In genomic region chr9:93084471-93084881, GRCh38 we compare ENCODE assay signal across 23 cellular contexts. TPM values are rescaled to one million over a fixed set of nuclear protein-coding genes. Genes with fewer than 3 reads are reported as not detected.
DNase-seq lines count a peak whose midpoint lies in the region; ATAC-seq and TF ChIP-seq lines count a peak whose summit lies in the region.
"Had no signal": no experiment of that assay in that cellular context is flagged by ENCODE, and none has a peak within 500 bp of the region (broad histone marks: within the 10 kb centered on the region; RNA-seq: fewer than 3 reads in every experiment).

No MANE protein-coding gene starts in this region.

- no peak for ATAC-seq in HG02938 (IDR thresholded peaks at IDR 0.05; ENCODE audit: unreplicated experiment)
- ATAC-seq: gastroesophageal sphincter; stimulated activated naive B cell treated with anti-CD40 and anti-IgM and Interleukin-4, amounts not matched to agents 10 μg/mL and 1 μg/mL and 100 μg/mL, for 72 hours had no signal

- intact Hi-C loops in CD4-positive, alpha-beta memory T cell (cut with micrococcal nuclease): no loop called here
- intact Hi-C loops in colonic mucosa (cut with DNase I) (no loop called here), posterior vena cava (cut with DNase I) (no loop called here)

- H3K27me3 Mint-ChIP-seq in activated CD4-positive, alpha-beta T cell treated with anti-CD3 and anti-CD28 coated beads, Interleukin-2, amount 10 ng/mL, durations not matched to agents 7 days and 5 days: no peaks in the 10 kb centered on the region
- no peaks in the 10 kb centered on the region for H3K27me3 Mint-ChIP-seq in CD4-positive, alpha-beta memory T cell
- H3K27me3 Mint-ChIP-seq: B cell; stimulated activated naive B cell treated with anti-CD40 and anti-IgM and Interleukin-4, amounts not matched to agents 10 μg/mL and 1 μg/mL and 100 μg/mL, for 72 hours had no signal

- TF ChIP-seq CTCF in colonic mucosa (IDR thresholded peaks at IDR 0.05): no peak

- H3K36me3 ChIP-seq in CD4-positive, alpha-beta memory T cell (ENCODE audit: insufficient read depth, low read length): peaks cover 49% of the 10 kb centered on the region
- H3K36me3 ChIP-seq in colonic mucosa: no peaks in the 10 kb centered on the region
- H3K36me3 ChIP-seq: breast epithelium, esophagus muscularis mucosa, gastroesophageal sphincter, neural progenitor cell, transverse colon had no signal

- no peak overlapping the region for H3K9ac ChIP-seq in colonic mucosa (ENCODE audit: low read depth in 2 of 2, low read length in 2 of 2)
- H3K9ac ChIP-seq: neural progenitor cell had no signal

- peak overlapping the region; percentile 55 for H3K27ac ChIP-seq in CD4-positive, alpha-beta memory T cell (ENCODE audit: low read depth, low read length)
- H3K27ac ChIP-seq in colonic mucosa: no peak overlapping the region
- H3K27ac ChIP-seq: breast epithelium, esophagus muscularis mucosa, gastroesophageal sphincter, neural progenitor cell, transverse colon had no signal

- DNase-seq in activated CD4-positive, alpha-beta T cell treated with anti-CD3 and anti-CD28 coated beads, Interleukin-2, amount 10 ng/mL, durations not matched to agents 7 days and 5 days: no peak
- DNase-seq in activated CD4-positive, alpha-beta T cell treated with anti-CD3 and anti-CD28 coated beads, Interleukin-2, amount 50 U/mL, for 48 hours: no peak
- DNase-seq in CD4-positive, alpha-beta memory T cell: no peak
- DNase-seq in colonic mucosa (peak; percentile 12), posterior vena cava (ENCODE audit: low spot score) (peak; percentile 60), cerebellar nuclear complex (lab: John Stamatoyannopoulos, UW) (no peak), NCI-H226 (no peak)
- DNase-seq: activated CD4-positive, alpha-beta T cell treated with anti-CD3 and anti-CD28 coated beads for 48 hours; Kasumi-1; NCI-H1105; NCI-H2081; RPMI8226; stimulated activated naive B cell treated with anti-CD40 and anti-IgM and Interleukin-4, amounts not matched to agents 10 μg/mL and 1 μg/mL and 100 μg/mL, for 72 hours; transverse colon had no signal

- H3K27me3 ChIP-seq in CD4-positive, alpha-beta memory T cell (ENCODE audit: insufficient read depth, low read length): no peaks in the 10 kb centered on the region
- no peaks in the 10 kb centered on the region for H3K27me3 ChIP-seq in colonic mucosa
- H3K27me3 ChIP-seq: breast epithelium, esophagus muscularis mucosa, gastroesophageal sphincter, neural progenitor cell, transverse colon had no signal

- peaks cover 31% of the 10 kb centered on the region for H3K4me1 ChIP-seq in CD4-positive, alpha-beta memory T cell (ENCODE audit: insufficient read depth, low read length)
- no peaks in the 10 kb centered on the region for H3K4me1 ChIP-seq in colonic mucosa
- H3K4me1 ChIP-seq: breast epithelium, esophagus muscularis mucosa, gastroesophageal sphincter, neural progenitor cell, transverse colon had no signal

- H3K4me3 Mint-ChIP-seq in activated CD4-positive, alpha-beta T cell treated with anti-CD3 and anti-CD28 coated beads, Interleukin-2, amount 10 ng/mL, durations not matched to agents 7 days and 5 days: no peak overlapping the region
- H3K4me3 Mint-ChIP-seq in CD4-positive, alpha-beta memory T cell: no peak overlapping the region
- H3K4me3 Mint-ChIP-seq: B cell; mesothelial cell of epicardium; stimulated activated naive B cell treated with anti-CD40 and anti-IgM and Interleukin-4, amounts not matched to agents 10 μg/mL and 1 μg/mL and 100 μg/mL, for 72 hours had no signal

- CTCF ChIA-PET in activated CD4-positive, alpha-beta T cell treated with anti-CD3 and anti-CD28 coated beads, Interleukin-2, amount 10 ng/mL, durations not matched to agents 7 days and 5 days (lab: Charles Lee): interaction anchor here (1.1 kb wide), 2 partner anchors 24 to 25 kb away, joined by 3 read pairs; no protein-coding TSS in a partner anchor
- CTCF ChIA-PET in CD4-positive, alpha-beta memory T cell (lab: Charles Lee; ENCODE audit: partially characterized antibody): interaction anchor here (1.2 kb wide), 1 partner anchor 8 kb away, joined by 3 read pairs; no protein-coding TSS in a partner anchor

- no peaks in the 10 kb centered on the region for H3K9me3 ChIP-seq in CD4-positive, alpha-beta memory T cell (ENCODE audit: control insufficient read depth in 1 of 2, low read length in 2 of 2)
- no peaks in the 10 kb centered on the region for H3K9me3 ChIP-seq in colonic mucosa
- H3K9me3 ChIP-seq: breast epithelium, esophagus muscularis mucosa, gastroesophageal sphincter, transverse colon had no signal

- H3K4me3 ChIP-seq in CD4-positive, alpha-beta memory T cell (ENCODE audit: low read length in 2 of 2): no peak overlapping the region
- H3K4me3 ChIP-seq in colonic mucosa: no peak overlapping the region
- H3K4me3 ChIP-seq: breast epithelium, esophagus muscularis mucosa, gastroesophageal sphincter, neural progenitor cell, transverse colon had no signal

- H3K9me3 Mint-ChIP-seq in activated CD4-positive, alpha-beta T cell treated with anti-CD3 and anti-CD28 coated beads, Interleukin-2, amount 10 ng/mL, durations not matched to agents 7 days and 5 days: peaks cover 8% of the 10 kb centered on the region
- H3K9me3 Mint-ChIP-seq in CD4-positive, alpha-beta memory T cell: peaks cover 0 to 3% (median 0%) of the 10 kb centered on the region in 8 donors
- H3K9me3 Mint-ChIP-seq: mesothelial cell of epicardium had no signal

- peak overlapping the region; percentile 9 for H3K27ac Mint-ChIP-seq in activated CD4-positive, alpha-beta T cell treated with anti-CD3 and anti-CD28 coated beads, Interleukin-2, amount 10 ng/mL, durations not matched to agents 7 days and 5 days
- H3K27ac Mint-ChIP-seq in CD4-positive, alpha-beta memory T cell: peak overlapping the region in 1 of 7 donors; percentile 7
- H3K27ac Mint-ChIP-seq: B cell; mesothelial cell of epicardium; stimulated activated naive B cell treated with anti-CD40 and anti-IgM and Interleukin-4, amounts not matched to agents 10 μg/mL and 1 μg/mL and 100 μg/mL, for 72 hours had no signal

- POLR2A ChIA-PET in activated CD4-positive, alpha-beta T cell treated with anti-CD3 and anti-CD28 coated beads, Interleukin-2, amount 10 ng/mL, durations not matched to agents 7 days and 5 days (lab: Charles Lee): interaction anchor here (0.5 kb wide), 1 partner anchor 16 kb away, joined by 3 read pairs; no protein-coding TSS in a partner anchor
- POLR2A ChIA-PET in CD4-positive, alpha-beta memory T cell (lab: Charles Lee; ENCODE audit: partially characterized antibody): interaction anchor here (0.8 to 2.0 kb wide), 3 partner anchors 11 to 56 kb away, joined by 3 to 11 read pairs (median 7); partner anchors contain the start of gene CARD19

- H3K4me1 Mint-ChIP-seq in activated CD4-positive, alpha-beta T cell treated with anti-CD3 and anti-CD28 coated beads, Interleukin-2, amount 10 ng/mL, durations not matched to agents 7 days and 5 days: peaks cover 47% of the 10 kb centered on the region
- peaks cover 17 to 48% (median 26%) of the 10 kb centered on the region in 4 donors for H3K4me1 Mint-ChIP-seq in CD4-positive, alpha-beta memory T cell
- H3K4me1 Mint-ChIP-seq: B cell had no signal

- H3K36me3 Mint-ChIP-seq in activated CD4-positive, alpha-beta T cell treated with anti-CD3 and anti-CD28 coated beads, Interleukin-2, amount 10 ng/mL, durations not matched to agents 7 days and 5 days (ENCODE audit: low read depth): peaks cover 80% of the 10 kb centered on the region
- peaks cover 49 to 57% of the 10 kb centered on the region in 2 donors for H3K36me3 Mint-ChIP-seq in CD4-positive, alpha-beta memory T cell
- H3K36me3 Mint-ChIP-seq: neural progenitor cell had no signal

RNA-seq across cellular contexts. Expression of gene CARD19, which starts 11.5 kb away (rescaled TPM):
- total RNA-seq in activated CD4-positive, alpha-beta T cell treated with anti-CD3 and anti-CD28 coated beads, Interleukin-2, amount 10 ng/mL, durations not matched to agents 7 days and 5 days: 10 to 100 TPM; 40.3 to 42.6 TPM
- total RNA-seq in CD4-positive, alpha-beta memory T cell: 10 to 100 TPM; 57.8 to 64.2 TPM
- 10 to 100 TPM; 65.6 to 88.7 TPM for polyA plus RNA-seq in CD4-positive, alpha-beta memory T cell
- total RNA-seq in colonic mucosa: 10 to 100 TPM; 48.6 to 56.3 TPM
- 10 to 100 TPM; 40.8 to 43.0 TPM for total RNA-seq in posterior vena cava

RNA-seq across cellular contexts. Expression of gene SUSD3, which starts 26.0 kb away (rescaled TPM):
- total RNA-seq in activated CD4-positive, alpha-beta T cell treated with anti-CD3 and anti-CD28 coated beads, Interleukin-2, amount 10 ng/mL, durations not matched to agents 7 days and 5 days: 10 to 100 TPM; 81.1 to 85.8 TPM
- total RNA-seq in CD4-positive, alpha-beta memory T cell: 10 to 100 TPM; 58.3 to 63.7 TPM
- 100 to 1,000 TPM; 149 to 199 TPM for polyA plus RNA-seq in CD4-positive, alpha-beta memory T cell
- 1 to 10 TPM; 1.6 to 2.2 TPM for total RNA-seq in colonic mucosa
- total RNA-seq in posterior vena cava: 1 to 10 TPM; 1.4 to 5.2 TPM
- total RNA-seq: A172, HT1080 had no signal

RNA-seq across cellular contexts. Expression of gene NINJ1, which starts 49.6 kb away (rescaled TPM):
- 10 to 100 TPM; 29.5 to 29.9 TPM for total RNA-seq in activated CD4-positive, alpha-beta T cell treated with anti-CD3 and anti-CD28 coated beads, Interleukin-2, amount 10 ng/mL, durations not matched to agents 7 days and 5 days
- 10 to 100 TPM; 31.1 to 31.3 TPM for total RNA-seq in CD4-positive, alpha-beta memory T cell
- polyA plus RNA-seq in CD4-positive, alpha-beta memory T cell: 10 to 100 TPM; 75.7 to 92.4 TPM
- total RNA-seq in colonic mucosa: 10 to 100 TPM; 24.5 to 29.4 TPM
- total RNA-seq in posterior vena cava: 10 to 100 TPM; 30.6 to 39.5 TPM

Comparison
In these comparisons a context has a peak if more than half of its experiments do, and no peak if none do; other contexts are left out.
1. DNase-seq: peak in colonic mucosa (single experiment) and posterior vena cava (single experiment); none in activated CD4-positive, alpha-beta T cell treated with anti-CD3 and anti-CD28 coated beads, Interleukin-2, amount 10 ng/mL, durations not matched to agents 7 days and 5 days (single experiment), activated CD4-positive, alpha-beta T cell treated with anti-CD3 and anti-CD28 coated beads, Interleukin-2, amount 50 U/mL, for 48 hours (0 of 2), CD4-positive, alpha-beta memory T cell (0 of 5), cerebellar nuclear complex (0 of 2) and NCI-H226 (single experiment).
2. RNA of gene SUSD3, which starts 26.0 kb away (total RNA-seq): 81.1 to 85.8 TPM in activated CD4-positive, alpha-beta T cell treated with anti-CD3 and anti-CD28 coated beads, Interleukin-2, amount 10 ng/mL, durations not matched to agents 7 days and 5 days and 58.3 to 63.7 TPM in CD4-positive, alpha-beta memory T cell; 1.4 to 5.2 TPM in posterior vena cava and 1.6 to 2.2 TPM in colonic mucosa; every median in the first group is over 4 times any median in the second.